Comparison of ENCODE assay signal across 1 cellular context in genomic region chr19:7930765-7931164, GRCh38.
TF ChIP-seq lines count a peak whose summit lies in the region.

No MANE protein-coding gene starts in this region.

TF ChIP-seq in GM12891, 5 proteins besides CTCF, POLR2A, EP300 and RAD21 (continued from another document):
- no peak for TF ChIP-seq POU2F2 (IDR thresholded peaks at IDR 0.05; ENCODE audit: low read depth, low read length)
- no peak for TF ChIP-seq SPI1 (IDR thresholded peaks at IDR 0.05; ENCODE audit: low read depth, low read length)
